9 cellular contexts compared by ENCODE assay signal in the genomic region with DNA sequence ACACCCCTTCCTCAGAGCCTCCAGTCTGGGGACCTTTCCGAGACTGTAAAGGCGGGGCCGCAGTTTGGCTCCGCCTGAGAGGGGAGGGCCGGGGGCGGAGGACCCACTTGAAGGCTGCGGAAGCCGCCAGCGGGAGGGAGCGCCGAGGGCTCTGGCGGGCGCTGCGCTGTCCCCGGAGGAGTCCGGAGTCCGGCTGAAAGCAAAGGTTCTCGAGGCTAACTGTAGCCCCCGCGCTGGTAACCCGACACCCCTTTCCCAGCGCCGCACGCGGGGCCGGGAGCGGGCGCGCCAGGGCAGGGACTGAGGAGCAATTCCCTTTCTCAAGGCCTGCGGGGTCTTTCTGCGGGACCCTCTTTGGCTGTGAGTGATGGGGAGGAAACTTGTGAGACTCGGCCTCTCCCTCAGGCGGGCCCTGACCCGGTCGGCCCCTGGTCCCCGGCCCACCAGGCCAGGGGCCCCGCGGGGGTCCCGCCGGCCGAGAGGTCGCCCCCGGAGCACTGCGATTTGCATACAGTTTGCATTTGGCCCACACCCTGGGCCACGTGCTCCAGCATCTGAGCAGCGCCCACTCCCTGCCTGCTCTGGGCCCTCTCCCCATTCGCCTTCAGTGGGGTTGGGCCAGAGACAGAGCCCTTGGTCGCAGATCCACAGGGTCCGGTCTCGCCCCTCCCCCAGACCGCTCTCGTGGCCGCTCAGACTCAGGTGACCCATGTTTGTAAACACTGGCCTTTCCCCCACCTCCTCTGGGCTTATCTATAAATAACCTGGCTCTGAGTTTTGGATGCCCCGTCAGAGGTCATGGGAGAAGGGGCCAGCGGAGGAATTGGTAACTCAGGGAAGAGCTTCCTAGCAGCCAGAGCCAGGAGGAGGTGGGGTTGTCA. TPM values are rescaled to one million over a fixed set of nuclear protein-coding genes. Genes with fewer than 3 reads are reported as not detected.
DNase-seq lines count a peak whose midpoint lies in the region; ATAC-seq, FAIRE-seq and TF ChIP-seq lines count a peak whose summit lies in the region.
"Had no signal": no experiment of that assay in that cellular context is flagged by ENCODE, and none has a peak within 500 bp of the region (broad histone marks: within the 10 kb centered on the region; RNA-seq: fewer than 3 reads in every experiment).

No MANE protein-coding gene starts in this region.

- FAIRE-seq in GM12891 (lab: Jason Lieb, UNC) (no peak), kidney (lab: Jason Lieb, UNC) (no peak), RCC 7860 (lab: Jason Lieb, UNC) (no peak)
- FAIRE-seq: colon had no signal

- H3K9ac ChIP-seq in kidney (ENCODE audit: low read length in 2 of 2), result peak overlapping the region; percentile 31 to 61

- peak overlapping the region; percentile 28 to 58 for H3K4me3 ChIP-seq in kidney (ENCODE audit: low read length in 2 of 2)

- no peak for TF ChIP-seq POLR2A in GM12891 (IDR thresholded peaks at IDR 0.05; ENCODE audit: low read depth, low read length)

- no peak overlapping the region for H3K27ac ChIP-seq in kidney (ENCODE audit: low read depth in 2 of 2, low read length in 2 of 2)

- no peak for ATAC-seq in GM18861 (IDR thresholded peaks at IDR 0.05; ENCODE audit: unreplicated experiment)

- H3K36me3 ChIP-seq in kidney (ENCODE audit: control insufficient read depth in 1 of 2, insufficient read depth in 2 of 2, low read length in 2 of 2), result no peaks in the 10 kb centered on the region

- no peaks in the 10 kb centered on the region for H3K9me3 ChIP-seq in kidney (ENCODE audit: control insufficient read depth in 1 of 2, low read length in 2 of 2)

- H3K4me1 ChIP-seq in kidney (ENCODE audit: control insufficient read depth in 1 of 2, insufficient read depth in 1 of 2, low read depth in 1 of 2, low read length in 2 of 2), result peaks cover 6 to 9% of the 10 kb centered on the region in 2 donors

- intact Hi-C loops in kidney (cut with DNase I), result no loop called here

- DNase-seq in GM12891 (ENCODE audit: insufficient read length, low spot score) (peak; percentile 45), NCI-H128 (lab: John Stamatoyannopoulos, UW; ENCODE audit: unreplicated experiment) (peak; percentile 62), cerebellar cortex (ENCODE audit: low spot score) (peak; percentile 67), kidney (peak; percentile 91), RCC 7860 (ENCODE audit: low spot score) (no peak)
- peak; percentile 48 for DNase-seq in activated CD4-positive, alpha-beta T cell treated with anti-CD3 and anti-CD28 coated beads for 1 hour
- DNase-seq in stimulated activated CD4-positive, alpha-beta T cell treated with anti-CD3 and anti-CD28 coated beads, Interleukin-15, amount 100 ng/mL, for 1 hour (ENCODE audit: low read depth in 1 of 2, low spot score in 1 of 2), result peak; percentile 53 to 55

- no peak for TF ChIP-seq CTCF in kidney (IDR thresholded peaks at IDR 0.05; ENCODE audit: borderline replicate concordance, extremely low read depth, insufficient read depth)

TF ChIP-seq in GM12891, 5 proteins besides CTCF, POLR2A, EP300 and RAD21:
- TF ChIP-seq PAX5 (IDR thresholded peaks at IDR 0.05; ENCODE audit: insufficient read depth, low read length, severe bottlenecking) (no peak), POU2F2 (IDR thresholded peaks at IDR 0.05; ENCODE audit: low read depth, low read length) (no peak), SPI1 (IDR thresholded peaks at IDR 0.05; ENCODE audit: low read depth, low read length) (no peak), TAF1 (IDR thresholded peaks at IDR 0.05; ENCODE audit: low read depth, low read length) (no peak), POLR2AphosphoS5 (IDR thresholded peaks at IDR 0.05; ENCODE audit: low read depth, low read length) (no peak)

RNA-seq across cellular contexts. Expression of gene ART5, which starts 0.5 kb away (rescaled TPM):
- polyA plus RNA-seq in GM12891 (2012; ENCODE audit: low read depth, missing spikeins), result not detected
- total RNA-seq in kidney, result not detected
- 2.8 TPM for polyA plus RNA-seq in kidney (ENCODE audit: insufficient read depth, low read depth, low replicate concordance)

RNA-seq across cellular contexts. Expression of gene ART1, which starts 2.6 kb away (rescaled TPM):
- polyA plus RNA-seq in GM12891 (2012; ENCODE audit: low read depth, missing spikeins), result not detected
- 0.31 TPM for total RNA-seq in kidney
- polyA plus RNA-seq in kidney (ENCODE audit: insufficient read depth, low read depth, low replicate concordance), result not detected

RNA-seq across cellular contexts. Expression of gene CHRNA10, which starts 28.9 kb away (rescaled TPM):
- 0.30 TPM for polyA plus RNA-seq in GM12891 (2012; ENCODE audit: low read depth, missing spikeins)
- total RNA-seq in kidney, result 1.2 TPM
- 0.39 TPM for polyA plus RNA-seq in kidney (ENCODE audit: insufficient read depth, low read depth, low replicate concordance)
